20 cellular contexts compared by ENCODE assay signal in the genomic region with DNA sequence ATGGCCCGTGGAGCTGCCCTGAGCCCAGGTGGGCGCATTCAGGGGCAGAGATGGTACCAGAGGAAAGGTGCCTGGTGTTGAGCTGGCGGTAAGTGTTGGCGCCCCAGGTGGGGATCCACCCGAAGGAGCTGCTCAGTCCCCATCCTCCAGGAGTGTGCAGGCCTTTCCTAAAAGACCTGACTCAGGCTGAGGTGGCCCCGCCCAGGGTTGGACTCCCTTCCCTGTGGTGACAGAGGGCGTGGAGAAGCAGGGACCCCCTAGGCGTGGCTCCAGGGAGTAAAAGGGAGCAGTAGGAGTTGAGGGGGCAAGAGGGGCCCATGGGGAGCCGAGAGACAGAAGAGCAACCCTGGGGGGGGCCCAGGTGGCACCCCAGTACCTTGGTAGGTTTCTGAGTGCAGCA. TPM values are rescaled to one million over a fixed set of nuclear protein-coding genes. Genes with fewer than 3 reads are reported as not detected.
"Had no signal": no experiment of that assay in that cellular context is flagged by ENCODE, and none has a peak within 500 bp of the region (broad histone marks: within the 10 kb centered on the region; RNA-seq: fewer than 3 reads in every experiment).

No MANE protein-coding gene starts in this region.

- H3K9me3 ChIP-seq: spleen, tibial artery had no signal

- H3K36me3 ChIP-seq: WERI-Rb-1 had no signal

- H3K4me3 Mint-ChIP-seq: brain; nephron; stimulated activated naive CD8-positive, alpha-beta T cell treated with anti-CD3 and anti-CD28 coated beads, Interleukin-15, Interleukin-2, amounts not matched to agents 100 ng/mL and 50 ng/mL, for 24 hours had no signal

- H3K4me1 ChIP-seq: tibial artery had no signal

- H3K27me3 Mint-ChIP-seq: brain; stimulated activated naive CD8-positive, alpha-beta T cell treated with anti-CD3 and anti-CD28 coated beads, Interleukin-15, Interleukin-2, amounts not matched to agents 100 ng/mL and 50 ng/mL, for 24 hours had no signal

- ATAC-seq: activated naive CD4-positive, alpha-beta T cell treated with anti-CD3 and anti-CD28 coated beads, Interleukin-2, amount 50 U/mL, for 72 hours; esophagus mucosa had no signal

- H3K27ac Mint-ChIP-seq: brain; nephron; stimulated activated naive CD8-positive, alpha-beta T cell treated with anti-CD3 and anti-CD28 coated beads, Interleukin-15, Interleukin-2, amounts not matched to agents 100 ng/mL and 50 ng/mL, for 24 hours had no signal

- H3K4me3 ChIP-seq: tibial artery had no signal

- H3K27ac ChIP-seq: tibial artery, WERI-Rb-1 had no signal

- H3K36me3 Mint-ChIP-seq: activated naive CD4-positive, alpha-beta T cell treated with anti-CD3 and anti-CD28 coated beads, Interleukin-2, amount 50 U/mL, for 72 hours; brain had no signal

- H3K27me3 ChIP-seq: spleen, tibial artery had no signal

- DNase-seq: activated CD4-positive, alpha-beta T cell treated with anti-CD3 and anti-CD28 coated beads for 1 hour; activated T-cell treated with anti-CD3 and anti-CD28 coated beads, Interleukin-2, amount 50 U/mL, for 1 hour; aorta; caudate nucleus; dermis blood vessel endothelial cell; effector CD8-positive, alpha-beta T cell; hippocampal formation; midbrain; nucleus accumbens; spleen; stimulated activated CD4-positive, alpha-beta T cell treated with anti-CD3 and anti-CD28 coated beads, Interleukin-4, amount 100 ng/mL, for 24 hours; T-helper 1 cell; tibial artery; WERI-Rb-1 had no signal

- H3K9me3 Mint-ChIP-seq: activated naive CD4-positive, alpha-beta T cell treated with anti-CD3 and anti-CD28 coated beads, Interleukin-2, amount 50 U/mL, for 72 hours; brain; nephron; stimulated activated naive CD8-positive, alpha-beta T cell treated with anti-CD3 and anti-CD28 coated beads, Interleukin-15, Interleukin-2, amounts not matched to agents 100 ng/mL and 50 ng/mL, for 24 hours had no signal

RNA-seq across cellular contexts. Expression of a gene that starts 2.4 kb away (rescaled TPM):
- total RNA-seq: dermis blood vessel endothelial cell, frontal cortex had no signal

RNA-seq across cellular contexts. Expression of a gene that starts 30.8 kb away (rescaled TPM):
- total RNA-seq: dermis blood vessel endothelial cell had no signal
